In genomic region chr9:98974994-98975712, GRCh38 we compare ENCODE assay signal across 1 cellular context.
TF ChIP-seq lines count a peak whose summit lies in the region.

No MANE protein-coding gene starts in this region.

TF ChIP-seq in HepG2, 621 proteins besides CTCF, POLR2A, EP300 and RAD21 (continued from another document and continues in another):
- TF ChIP-seq DMTF1 (CRISPR knock-in tag; IDR thresholded peaks at IDR 0.05): no peak
- TF ChIP-seq ISL2 (CRISPR knock-in tag; IDR thresholded peaks at IDR 0.05): no peak
- TF ChIP-seq ZNF800 (CRISPR knock-in tag; IDR thresholded peaks at IDR 0.05): no peak
- no peak for TF ChIP-seq GLMP (CRISPR knock-in tag; IDR thresholded peaks at IDR 0.05; ENCODE audit: borderline replicate concordance)
- no peak for TF ChIP-seq TMF1 (CRISPR knock-in tag; IDR thresholded peaks at IDR 0.05; ENCODE audit: low read depth)
- TF ChIP-seq SMARCC2 (IDR thresholded peaks at IDR 0.05): no peak
- no peak for TF ChIP-seq NR1H2 (CRISPR knock-in tag; IDR thresholded peaks at IDR 0.05; ENCODE audit: borderline replicate concordance, low read depth)
- no peak for TF ChIP-seq ZNF841 (CRISPR knock-in tag; IDR thresholded peaks at IDR 0.05; ENCODE audit: borderline replicate concordance)
- TF ChIP-seq U2AF2 (IDR thresholded peaks at IDR 0.05; ENCODE audit: low read depth, low read length): no peak
- no peak for TF ChIP-seq SNAPC2 (CRISPR knock-in tag; IDR thresholded peaks at IDR 0.05)
- TF ChIP-seq ZNF10 (CRISPR knock-in tag; IDR thresholded peaks at IDR 0.05; ENCODE audit: borderline replicate concordance, low read depth): no peak
- TF ChIP-seq ZNF121 (CRISPR knock-in tag; IDR thresholded peaks at IDR 0.05): no peak
- no peak for TF ChIP-seq FOXP1 (IDR thresholded peaks at IDR 0.05)
- no peak for TF ChIP-seq FOXP1 (CRISPR knock-in tag; IDR thresholded peaks at IDR 0.05)
- no peak for TF ChIP-seq ZUFSP (CRISPR knock-in tag; IDR thresholded peaks at IDR 0.05; ENCODE audit: borderline replicate concordance)
- TF ChIP-seq NFYB (CRISPR knock-in tag; IDR thresholded peaks at IDR 0.05): no peak
- TF ChIP-seq GABPB1 (CRISPR knock-in tag; IDR thresholded peaks at IDR 0.05): peak; percentile 54; the same call in 1 of the 2 replicates
- no peak for TF ChIP-seq REL (CRISPR knock-in tag; conservative IDR thresholded peaks at IDR 0.05)
- no peak for TF ChIP-seq ZNF138 (CRISPR knock-in tag; IDR thresholded peaks at IDR 0.05; ENCODE audit: low read depth)
- no peak for TF ChIP-seq ZNF570 (CRISPR knock-in tag; IDR thresholded peaks at IDR 0.05; ENCODE audit: borderline replicate concordance)
- TF ChIP-seq ZNF580 (CRISPR knock-in tag; IDR thresholded peaks at IDR 0.05; ENCODE audit: borderline replicate concordance, low read depth): no peak
- TF ChIP-seq ZNF674 (CRISPR knock-in tag; IDR thresholded peaks at IDR 0.05; ENCODE audit: low read depth): no peak
- no peak for TF ChIP-seq ZNF576 (CRISPR knock-in tag; IDR thresholded peaks at IDR 0.05)
- TF ChIP-seq ZNF678 (CRISPR knock-in tag; IDR thresholded peaks at IDR 0.05): no peak
- no peak for TF ChIP-seq ESRRA (CRISPR knock-in tag; IDR thresholded peaks at IDR 0.05; ENCODE audit: low read depth)
- TF ChIP-seq ELF4 (CRISPR knock-in tag; IDR thresholded peaks at IDR 0.05; ENCODE audit: borderline replicate concordance): no peak
- TF ChIP-seq ZFP91 (CRISPR knock-in tag; IDR thresholded peaks at IDR 0.05; ENCODE audit: borderline replicate concordance): peak; percentile 37; the same call in 1 of the 2 replicates
- no peak for TF ChIP-seq CEBPG (CRISPR knock-in tag; IDR thresholded peaks at IDR 0.05)
- no peak for TF ChIP-seq ZNF589 (CRISPR knock-in tag; conservative IDR thresholded peaks at IDR 0.05)
- TF ChIP-seq RAD51 (IDR thresholded peaks at IDR 0.05; ENCODE audit: borderline replicate concordance): no peak
- no peak for TF ChIP-seq ZNF775 (CRISPR knock-in tag; IDR thresholded peaks at IDR 0.05; ENCODE audit: borderline replicate concordance)
- TF ChIP-seq MLLT10 (CRISPR knock-in tag; IDR thresholded peaks at IDR 0.05): no peak
- TF ChIP-seq NFIC (IDR thresholded peaks at IDR 0.05; ENCODE audit: low read length): no peak
- no peak for TF ChIP-seq FOXK1 (CRISPR knock-in tag; IDR thresholded peaks at IDR 0.05; ENCODE audit: borderline replicate concordance, low read depth)
- 0 out of 2 replicates have a peak, but pooled peaks have one; percentile 12 for TF ChIP-seq FOSL2 (CRISPR knock-in tag; IDR thresholded peaks at IDR 0.05)
- peak; percentile 54 for TF ChIP-seq ZNF687 (CRISPR knock-in tag; IDR thresholded peaks at IDR 0.05)
- TF ChIP-seq ZNF331 (CRISPR knock-in tag; IDR thresholded peaks at IDR 0.05): 0 out of 2 replicates have a peak, but pooled peaks have one; percentile 35
- TF ChIP-seq SALL2 (CRISPR knock-in tag; IDR thresholded peaks at IDR 0.05): no peak
- TF ChIP-seq NKX3-1 (CRISPR knock-in tag; IDR thresholded peaks at IDR 0.05): no peak
- TF ChIP-seq ERF (CRISPR knock-in tag; IDR thresholded peaks at IDR 0.05): no peak
- TF ChIP-seq MYC (CRISPR knock-in tag; IDR thresholded peaks at IDR 0.05; ENCODE audit: borderline replicate concordance): peak; percentile 22; the same call in 1 of the 2 replicates
- no peak for TF ChIP-seq ZNF367 (CRISPR knock-in tag; IDR thresholded peaks at IDR 0.05; ENCODE audit: borderline replicate concordance)
- no peak for TF ChIP-seq NFKBIZ (CRISPR knock-in tag; IDR thresholded peaks at IDR 0.05)
- TF ChIP-seq ZBTB25 (CRISPR knock-in tag; IDR thresholded peaks at IDR 0.05): no peak
- no peak for TF ChIP-seq ELK4 (CRISPR knock-in tag; IDR thresholded peaks at IDR 0.05; ENCODE audit: borderline replicate concordance)
- no peak for TF ChIP-seq ZC3H4 (CRISPR knock-in tag; IDR thresholded peaks at IDR 0.05; ENCODE audit: borderline replicate concordance)
- no peak for TF ChIP-seq BORCS8-MEF2B (CRISPR knock-in tag; IDR thresholded peaks at IDR 0.05)
- no peak for TF ChIP-seq E2F5 (CRISPR knock-in tag; conservative IDR thresholded peaks at IDR 0.05)
- TF ChIP-seq ZNF225 (CRISPR knock-in tag; IDR thresholded peaks at IDR 0.05): 0 out of 2 replicates have a peak, but pooled peaks have one; percentile 28
- TF ChIP-seq ZNF883 (CRISPR knock-in tag; IDR thresholded peaks at IDR 0.05; ENCODE audit: not compliant biosample characterization): peak; percentile 37
- TF ChIP-seq PRMT3 (CRISPR knock-in tag; IDR thresholded peaks at IDR 0.05; ENCODE audit: borderline replicate concordance, low read depth): 0 out of 2 replicates have a peak, but pooled peaks have one; percentile 51
- TF ChIP-seq KLF12 (CRISPR knock-in tag; IDR thresholded peaks at IDR 0.05; ENCODE audit: borderline replicate concordance): no peak
- TF ChIP-seq RBM39 (IDR thresholded peaks at IDR 0.05; ENCODE audit: low read depth, low read length, poor library complexity, severe bottlenecking): no peak
- no peak for TF ChIP-seq PTBP1 (IDR thresholded peaks at IDR 0.05; ENCODE audit: low read depth, low read length, poor library complexity, severe bottlenecking)
- no peak for TF ChIP-seq KLF11 (CRISPR knock-in tag; IDR thresholded peaks at IDR 0.05)
- TF ChIP-seq TCF7 (IDR thresholded peaks at IDR 0.05; ENCODE audit: low read depth): no peak
